ENCODE assay signal across 28 cellular contexts in the genomic region with DNA sequence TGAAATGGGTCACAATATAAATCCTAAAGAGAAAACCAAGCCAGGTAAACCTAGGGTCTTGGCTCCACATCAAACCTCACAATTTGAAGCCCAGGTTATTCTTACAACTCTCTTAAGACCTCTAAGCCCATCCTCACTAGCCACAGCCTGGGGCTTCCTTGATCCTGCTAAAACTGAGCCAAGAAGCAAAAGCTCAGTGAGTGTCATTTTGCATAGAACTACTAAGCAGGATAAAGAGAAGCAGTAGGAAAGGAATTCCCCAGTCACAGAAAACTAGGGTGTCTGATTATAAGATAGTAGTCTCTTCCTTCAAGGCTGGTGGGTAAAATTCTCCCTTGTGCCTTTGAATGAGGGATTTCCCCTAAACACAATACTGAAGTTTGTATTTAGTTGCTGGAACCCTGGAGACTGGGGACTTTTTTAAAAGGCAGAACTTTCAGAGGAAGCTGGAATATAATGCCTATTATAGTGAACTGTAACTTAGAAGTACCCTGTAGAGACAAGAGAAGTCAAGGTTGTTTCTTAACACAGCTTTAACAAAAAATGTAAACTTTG.
"Had no signal": no experiment of that assay in that cellular context is flagged by ENCODE, and none has a peak within 500 bp of the region (broad histone marks: within the 10 kb centered on the region; RNA-seq: fewer than 3 reads in every experiment).

No MANE protein-coding gene starts in this region.

- ATAC-seq: activated CD4-positive, CD25-positive, alpha-beta regulatory T cell treated with anti-CD3 and anti-CD28 coated beads, Interleukin-2, amount 50 U/mL, for 24 hours; left colon; naive thymus-derived CD8-positive, alpha-beta T cell; right cardiac atrium had no signal

- FAIRE-seq: astrocyte, frontal cortex, kidney, TTC549 had no signal

- H3K9me3 Mint-ChIP-seq: activated CD4-positive, alpha-beta memory T cell treated with anti-CD3 and anti-CD28 coated beads for 36 hours; activated T-cell treated with anti-CD3 and anti-CD28 coated beads, Interleukin-2, amount 50 U/mL, for 24 hours; stimulated activated naive B cell treated with anti-CD40 and anti-IgM and Interleukin-4, amounts not matched to agents 10 μg/mL and 1 μg/mL and 100 μg/mL, for 72 hours had no signal

- H3K36me3 ChIP-seq: brain microvascular endothelial cell, stomach, suprapubic skin, tibial artery had no signal

- H3K4me3 ChIP-seq: coronary artery, dorsolateral prefrontal cortex, stomach, suprapubic skin, tibial artery had no signal

- H3K4me1 Mint-ChIP-seq: immature natural killer cell; naive thymus-derived CD8-positive, alpha-beta T cell; stimulated activated naive B cell treated with anti-CD40 and anti-IgM and Interleukin-4, amounts not matched to agents 10 μg/mL and 1 μg/mL and 100 μg/mL, for 72 hours had no signal

- H3K36me3 Mint-ChIP-seq: activated CD4-positive, alpha-beta memory T cell treated with anti-CD3 and anti-CD28 coated beads for 36 hours; immature natural killer cell; naive thymus-derived CD8-positive, alpha-beta T cell; stimulated activated naive B cell treated with anti-CD40 and anti-IgM and Interleukin-4, amounts not matched to agents 10 μg/mL and 1 μg/mL and 100 μg/mL, for 72 hours had no signal

- H3K9me3 ChIP-seq: stomach, suprapubic skin, tibial artery had no signal

- H3K27ac Mint-ChIP-seq: activated CD4-positive, alpha-beta memory T cell treated with anti-CD3 and anti-CD28 coated beads for 36 hours; activated T-cell treated with anti-CD3 and anti-CD28 coated beads, Interleukin-2, amount 50 U/mL, for 24 hours; immature natural killer cell; naive thymus-derived CD8-positive, alpha-beta T cell; stimulated activated naive B cell treated with anti-CD40 and anti-IgM and Interleukin-4, amounts not matched to agents 10 μg/mL and 1 μg/mL and 100 μg/mL, for 72 hours had no signal

- H3K27me3 ChIP-seq: brain microvascular endothelial cell, stomach, suprapubic skin, tibial artery had no signal

- H3K27ac ChIP-seq: brain microvascular endothelial cell, coronary artery, dorsolateral prefrontal cortex, stomach, suprapubic skin, tibial artery, VCaP had no signal

- H3K4me3 Mint-ChIP-seq: activated CD4-positive, alpha-beta memory T cell treated with anti-CD3 and anti-CD28 coated beads for 36 hours; activated T-cell treated with anti-CD3 and anti-CD28 coated beads, Interleukin-2, amount 50 U/mL, for 24 hours; immature natural killer cell; naive thymus-derived CD8-positive, alpha-beta T cell; stimulated activated naive B cell treated with anti-CD40 and anti-IgM and Interleukin-4, amounts not matched to agents 10 μg/mL and 1 μg/mL and 100 μg/mL, for 72 hours had no signal

- DNase-seq: activated CD4-positive, alpha-beta memory T cell treated with anti-CD3 and anti-CD28 coated beads for 36 hours; activated CD4-positive, alpha-beta T cell treated with anti-CD3 and anti-CD28 coated beads for 48 hours; activated CD8-positive, alpha-beta memory T cell treated with anti-CD3 and anti-CD28 coated beads, Interleukin-2, amount 50 U/mL, for 4 hours; activated gamma-delta T cell treated with Interleukin-2 at 50 U/mL for 16 hours; activated naive CD4-positive, alpha-beta T cell treated with anti-CD3 and anti-CD28 coated beads, Interleukin-2, amount 50 U/mL, for 16 hours; activated T-cell treated with anti-CD3 and anti-CD28 coated beads, Interleukin-2, amount 50 U/mL, for 24 hours; amniotic stem cell; brain microvascular endothelial cell; dorsolateral prefrontal cortex; effector memory CD4-positive, alpha-beta T cell; immature natural killer cell; kidney; left colon; naive thymus-derived CD8-positive, alpha-beta T cell; posterior cingulate gyrus; right cardiac atrium; stimulated activated CD4-positive, alpha-beta T cell treated with anti-CD3 and anti-CD28 coated beads, Interleukin-15, amount 100 ng/mL, for 24 hours; stimulated activated CD4-positive, alpha-beta T cell treated with anti-CD3 and anti-CD28 coated beads, Interleukin-2, amount 100 ng/mL, for 24 hours; stimulated activated naive B cell treated with anti-CD40 and anti-IgM and Interleukin-4, amounts not matched to agents 10 μg/mL and 1 μg/mL and 100 μg/mL, for 72 hours; stomach; tibial artery had no signal
